Comparison of ENCODE assay signal across 8 cellular contexts in the genomic region with DNA sequence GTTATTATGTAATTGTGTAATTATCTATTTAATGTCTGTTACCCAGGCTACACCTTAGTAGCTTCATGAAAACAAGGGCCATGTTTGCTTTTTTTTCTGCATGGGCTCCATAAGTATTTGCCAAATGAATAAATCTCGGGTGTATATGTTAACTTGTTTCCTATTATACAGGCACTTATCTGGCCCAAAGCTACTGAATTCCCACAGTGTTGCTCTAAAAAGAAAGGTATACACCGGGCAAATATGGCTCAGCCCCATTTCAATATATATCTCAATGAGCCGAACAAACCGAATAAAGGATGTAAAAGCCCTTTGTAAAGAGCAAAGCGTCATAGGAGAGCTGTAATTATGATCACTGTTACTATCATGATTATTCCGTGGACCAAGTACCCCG. TPM values are rescaled to one million over a fixed set of nuclear protein-coding genes. Genes with fewer than 3 reads are reported as not detected.
DNase-seq lines count a peak whose midpoint lies in the region; ATAC-seq and TF ChIP-seq lines count a peak whose summit lies in the region.

No MANE protein-coding gene starts in this region.

- H3K9ac ChIP-seq in HUES48 (ENCODE audit: low read depth, low read length), result peak overlapping the region; percentile 84

- H3K4me3 ChIP-seq in AG10803 (ENCODE audit: low read length) (peak overlapping the region; percentile 89), HUES48 (ENCODE audit: low read depth, low read length) (peak overlapping the region; percentile 95), lower lobe of right lung (peak overlapping the region; percentile 84), aorta (ENCODE audit: low read length in 2 of 2) (peak overlapping the region; percentile 58 to 69)

- peaks cover 4% of the 10 kb centered on the region; the same call in 1 of the 2 replicates for H3K36me3 ChIP-seq in HUES48 (ENCODE audit: control insufficient read depth, insufficient read depth, low read length)
- H3K36me3 ChIP-seq in lower lobe of right lung, result no peaks in the 10 kb centered on the region
- no peaks in the 10 kb centered on the region for H3K36me3 ChIP-seq in aorta (ENCODE audit: control insufficient read depth in 1 of 2, insufficient read depth in 2 of 2, low read length in 1 of 2)

- ATAC-seq in lower lobe of right lung (no peak), aorta (ENCODE audit: low FRiP score) (no peak), GM19023 (IDR thresholded peaks at IDR 0.05; ENCODE audit: unreplicated experiment) (no peak)

- DNase-seq in AG10803 (ENCODE audit: low read depth), result peak; percentile 12
- DNase-seq in astrocyte of the hippocampus (ENCODE audit: low read depth, low spot score), result peak; percentile 18
- no peak for DNase-seq in lower lobe of right lung
- DNase-seq in aorta, result no peak
- no peak for DNase-seq in occipital lobe (lab: John Stamatoyannopoulos, UW)
- DNase-seq in NCI-H1694 treated with DMSO at 0.1 percent for 48 hours (lab: John Stamatoyannopoulos, UW), result no peak

- TF ChIP-seq CTCF in AG10803 (conservative IDR thresholded peaks at IDR 0.05; ENCODE audit: low read length) (no peak), lower lobe of right lung (IDR thresholded peaks at IDR 0.05) (no peak)

- H3K9me3 ChIP-seq in HUES48 (ENCODE audit: control insufficient read depth, insufficient read depth, low read length), result no peaks in the 10 kb centered on the region
- H3K9me3 ChIP-seq in lower lobe of right lung, result no peaks in the 10 kb centered on the region
- peaks cover 1% of the 10 kb centered on the region for H3K9me3 ChIP-seq in aorta (ENCODE audit: control insufficient read depth, low read length)

- WGBS in aorta, 2 donors, result 2 to 4% methylated on average over 7 of the region's 7 CpGs

- peaks cover 15% of the 10 kb centered on the region for H3K27me3 ChIP-seq in HUES48 (ENCODE audit: control insufficient read depth, insufficient read depth, low read length)
- H3K27me3 ChIP-seq in lower lobe of right lung (ENCODE audit: low read depth), result no peaks in the 10 kb centered on the region
- no peaks in the 10 kb centered on the region for H3K27me3 ChIP-seq in aorta (ENCODE audit: control insufficient read depth in 1 of 2, insufficient read depth in 2 of 2, low read length in 1 of 2)

- H3K27ac ChIP-seq in HUES48 (ENCODE audit: low read depth, low read length), result no peak overlapping the region
- H3K27ac ChIP-seq in lower lobe of right lung, result peak overlapping the region; percentile 78
- H3K27ac ChIP-seq in aorta (ENCODE audit: low read depth in 1 of 2, low read length in 2 of 2), result no peak overlapping the region

- H3K4me1 ChIP-seq in HUES48 (ENCODE audit: control insufficient read depth, insufficient read depth, low read length), result peaks cover 29% of the 10 kb centered on the region
- peaks cover 21% of the 10 kb centered on the region for H3K4me1 ChIP-seq in lower lobe of right lung
- peaks cover 0 to 3% of the 10 kb centered on the region in 2 donors for H3K4me1 ChIP-seq in aorta (ENCODE audit: control insufficient read depth in 1 of 2, insufficient read depth in 2 of 2, low read length in 2 of 2)

- intact Hi-C loops in lower lobe of right lung (cut with DNase I), result no loop called here
- intact Hi-C loops in aorta (cut with DNase I), result no loop called here

RNA-seq across cellular contexts. Expression of a gene that starts 0.8 kb away (rescaled TPM):
- total RNA-seq in lower lobe of right lung, result 7.7 TPM
- 10 to 100 TPM; 10.7 to 11.7 TPM for total RNA-seq in aorta
- polyA plus RNA-seq in aorta, result 1 to 10 TPM; 4.6 to 8.9 TPM
- 51.8 TPM for total RNA-seq in occipital lobe

Comparison
In these comparisons a context has a peak if more than half of its experiments do, and no peak if none do; other contexts are left out.
1. DNase-seq: peak in AG10803 (single experiment) and astrocyte of the hippocampus (single experiment); none in lower lobe of right lung (single experiment), aorta (0 of 2), occipital lobe (single experiment) and NCI-H1694 treated with DMSO at 0.1 percent for 48 hours (single experiment).
2. Peak in every context shown above with its lines, with median percentiles within 50 percentile points of each other: H3K4me3 ChIP-seq.